Comparison of ENCODE assay signal across 8 cellular contexts in genomic region chr11:69295995-69296889, GRCh38. TPM values are rescaled to one million over a fixed set of nuclear protein-coding genes. Genes with fewer than 3 reads are reported as not detected.
DNase-seq lines count a peak whose midpoint lies in the region; ATAC-seq lines count a peak whose summit lies in the region.

No MANE protein-coding gene starts in this region.

- no peaks in the 10 kb centered on the region for H3K27me3 Mint-ChIP-seq in stimulated activated memory B cell treated with anti-CD40 and anti-IgM and Interleukin-4, amounts not matched to agents 10 μg/mL and 1 μg/mL and 100 μg/mL, for 72 hours

- H3K36me3 Mint-ChIP-seq in stimulated activated memory B cell treated with anti-CD40 and anti-IgM and Interleukin-4, amounts not matched to agents 10 μg/mL and 1 μg/mL and 100 μg/mL, for 72 hours: no peaks in the 10 kb centered on the region

- H3K9me3 Mint-ChIP-seq in stimulated activated memory B cell treated with anti-CD40 and anti-IgM and Interleukin-4, amounts not matched to agents 10 μg/mL and 1 μg/mL and 100 μg/mL, for 72 hours: no peaks in the 10 kb centered on the region

- peak overlapping the region; percentile 81 for H3K27ac Mint-ChIP-seq in stimulated activated memory B cell treated with anti-CD40 and anti-IgM and Interleukin-4, amounts not matched to agents 10 μg/mL and 1 μg/mL and 100 μg/mL, for 72 hours

- ATAC-seq in Right ventricle myocardium superior (ENCODE audit: poor library complexity): peak; percentile 45
- ATAC-seq in stimulated activated memory B cell treated with anti-CD40 and anti-IgM and Interleukin-4, amounts not matched to agents 10 μg/mL and 1 μg/mL and 100 μg/mL, for 72 hours: no peak

- DNase-seq in NK-92 treated with Interleukin-12 subunit alpha and Interleukin-12 subunit beta, amount 100 ng/mL, for 24 hours (lab: John Stamatoyannopoulos, UW): peak; percentile 31
- no peak for DNase-seq in NK-92 (lab: John Stamatoyannopoulos, UW; ENCODE audit: unreplicated experiment)
- peak; percentile 36 for DNase-seq in SW480 (ENCODE audit: low spot score)
- DNase-seq in Right ventricle myocardium superior: peak; percentile 76
- DNase-seq in occipital lobe (lab: John Stamatoyannopoulos, UW): no peak
- no peak for DNase-seq in DMS 273 treated with DMSO at 0.1 percent for 48 hours (lab: John Stamatoyannopoulos, UW)
- no peak for DNase-seq in NCI-H2081 (lab: John Stamatoyannopoulos, UW)

- H3K4me3 Mint-ChIP-seq in stimulated activated memory B cell treated with anti-CD40 and anti-IgM and Interleukin-4, amounts not matched to agents 10 μg/mL and 1 μg/mL and 100 μg/mL, for 72 hours: no peak overlapping the region

- H3K4me1 Mint-ChIP-seq in stimulated activated memory B cell treated with anti-CD40 and anti-IgM and Interleukin-4, amounts not matched to agents 10 μg/mL and 1 μg/mL and 100 μg/mL, for 72 hours: peaks cover 74% of the 10 kb centered on the region

- intact Hi-C loops in Right ventricle myocardium superior (cut with DNase I): loop anchor here (2.0 to 10.0 kb wide), 2 partner anchors 149 to 347 kb away; no protein-coding TSS in a partner anchor

RNA-seq across cellular contexts. Expression of gene MYEOV, which starts 2.3 kb away (rescaled TPM):
- total RNA-seq in Right ventricle myocardium superior: not detected
- not detected for total RNA-seq in occipital lobe

Comparison
In these comparisons a context has a peak if more than half of its experiments do, and no peak if none do; other contexts are left out.
1. DNase-seq: peak in NK-92 treated with Interleukin-12 subunit alpha and Interleukin-12 subunit beta, amount 100 ng/mL, for 24 hours (single experiment), SW480 (single experiment) and Right ventricle myocardium superior (single experiment); none in NK-92 (single experiment), occipital lobe (single experiment), DMS 273 treated with DMSO at 0.1 percent for 48 hours (single experiment) and NCI-H2081 (0 of 2).